ENCODE assay signal across 34 cellular contexts in genomic region chr5:24668050-24668449, GRCh38. TPM values are rescaled to one million over a fixed set of nuclear protein-coding genes. Genes with fewer than 3 reads are reported as not detected.
"Had no signal": no experiment of that assay in that cellular context is flagged by ENCODE, and none has a peak within 500 bp of the region (broad histone marks: within the 10 kb centered on the region; RNA-seq: fewer than 3 reads in every experiment).

No MANE protein-coding gene starts in this region.

- H3K36me3 ChIP-seq: adrenal gland, ascending aorta, brain microvascular endothelial cell, breast epithelium, cardiac muscle cell had no signal

- H3K27ac ChIP-seq: adrenal gland, ascending aorta, body of pancreas, brain microvascular endothelial cell, breast epithelium, cardiac muscle cell had no signal

- H3K27me3 ChIP-seq: adrenal gland, ascending aorta, body of pancreas, brain microvascular endothelial cell, breast epithelium, cardiac muscle cell had no signal

- ATAC-seq: activated naive CD4-positive, alpha-beta T cell treated with anti-CD3 and anti-CD28 coated beads, Interleukin-2, amount 50 U/mL, for 72 hours; activated naive CD8-positive, alpha-beta T cell treated with anti-CD3 and anti-CD28 coated beads, Interleukin-2, amount 50 U/mL, for 24 hours; activated T-cell treated with anti-CD3 and anti-CD28 coated beads, Interleukin-2, amount 50 U/mL, for 4 hours; activated T-cell treated with anti-CD3 and anti-CD28 coated beads, Interleukin-2, amount 50 U/mL, for 72 hours; activated T-helper 17 cell treated with anti-CD3 and anti-CD28 coated beads, Interleukin-2, amount 50 U/mL, for 72 hours; body of pancreas had no signal

- H3K4me3 ChIP-seq: adrenal gland, ascending aorta, body of pancreas, breast epithelium, cardiac muscle cell had no signal

- DNase-seq: activated effector memory CD4-positive, alpha-beta T cell treated with anti-CD3 and anti-CD28 coated beads, Interleukin-2, amount 50 U/mL, for 16 hours; activated effector memory CD4-positive, alpha-beta T cell treated with Interleukin-2 at 50 U/mL for 16 hours; activated gamma-delta T cell; activated gamma-delta T cell treated with Interleukin-2 at 50 U/mL for 16 hours; activated naive CD4-positive, alpha-beta T cell; activated naive CD4-positive, alpha-beta T cell treated with anti-CD3 and anti-CD28 coated beads for 36 hours; activated naive CD4-positive, alpha-beta T cell treated with anti-CD3 and anti-CD28 coated beads, Interleukin-2, amount 10 ng/mL, durations not matched to agents 7 days and 5 days; activated naive CD4-positive, alpha-beta T cell treated with anti-CD3 and anti-CD28 coated beads, Interleukin-2, amount 50 U/mL, for 16 hours; activated naive CD4-positive, alpha-beta T cell treated with Interleukin-2 at 50 U/mL for 16 hours; activated naive CD8-positive, alpha-beta T cell treated with anti-CD3 and anti-CD28 coated beads for 36 hours; activated naive CD8-positive, alpha-beta T cell treated with anti-CD3 and anti-CD28 coated beads, Interleukin-2, amount 10 ng/mL, durations not matched to agents 7 days and 5 days; activated naive CD8-positive, alpha-beta T cell treated with anti-CD3 and anti-CD28 coated beads, Interleukin-2, amount 50 U/mL, for 24 hours; activated T-cell treated with anti-CD3 and anti-CD28 coated beads, Interleukin-2, amount 50 U/mL, for 1 hour; activated T-cell treated with anti-CD3 and anti-CD28 coated beads, Interleukin-2, amount 50 U/mL, for 24 hours; activated T-cell treated with anti-CD3 and anti-CD28 coated beads, Interleukin-2, amount 50 U/mL, for 4 hours; activated T-cell treated with anti-CD3 and anti-CD28 coated beads, Interleukin-2, amount 50 U/mL, for 48 hours; activated T-cell treated with anti-CD3 and anti-CD28 coated beads, Interleukin-2, amount 50 U/mL, for 72 hours; adrenal gland; amniotic stem cell; amygdala; anterior cingulate cortex; aorta; body of pancreas; brain microvascular endothelial cell; caudate nucleus; central memory CD4-positive, alpha-beta T cell; cerebellar nuclear complex had no signal

- FAIRE-seq: astrocyte, bronchial epithelial cell had no signal

- H3K9me3 ChIP-seq: adrenal gland, ascending aorta, body of pancreas, breast epithelium had no signal

RNA-seq across cellular contexts. Expression of gene CDH10, which starts 23.3 kb away (rescaled TPM):
- polyA plus RNA-seq: aorta had no signal
